1 cellular context compared by ENCODE assay signal in genomic region chr1:117613249-117613968, GRCh38.
TF ChIP-seq lines count a peak whose summit lies in the region.

No MANE protein-coding gene starts in this region.

TF ChIP-seq in K562, 482 proteins besides CTCF, POLR2A, EP300 and RAD21 (continued from another document and continues in another):
- TF ChIP-seq THAP12 (CRISPR knock-in tag; IDR thresholded peaks at IDR 0.05): no peak
- no peak for TF ChIP-seq HDAC8 (tag; IDR thresholded peaks at IDR 0.05)
- TF ChIP-seq GATAD2B (IDR thresholded peaks at IDR 0.05; ENCODE audit: borderline replicate concordance): 0 out of 2 replicates have a peak, but pooled peaks have one; percentile 18
- peak; percentile 95 for TF ChIP-seq MTA2 (IDR thresholded peaks at IDR 0.05; ENCODE audit: low read depth)
- TF ChIP-seq CGGBP1 (CRISPR knock-in tag; IDR thresholded peaks at IDR 0.05): no peak
- TF ChIP-seq CHD7 (IDR thresholded peaks at IDR 0.05; ENCODE audit: low read depth, low read length): no peak
- no peak for TF ChIP-seq HDAC6 (IDR thresholded peaks at IDR 0.05; ENCODE audit: low read depth, low read length)
- no peak for TF ChIP-seq ARID3A (IDR thresholded peaks at IDR 0.05; ENCODE audit: borderline replicate concordance, low read depth, low read length)
- TF ChIP-seq MCM2 (IDR thresholded peaks at IDR 0.05; ENCODE audit: low read depth): no peak
- TF ChIP-seq GATA2 (CRISPR knock-in tag; IDR thresholded peaks at IDR 0.05): peak; percentile 91
- TF ChIP-seq ZNF239 (CRISPR knock-in tag; IDR thresholded peaks at IDR 0.05): peak; percentile 61
- no peak for TF ChIP-seq CSDE1 (IDR thresholded peaks at IDR 0.05)
- no peak for TF ChIP-seq ILK (tag; IDR thresholded peaks at IDR 0.05; ENCODE audit: borderline replicate concordance, low read depth)
- TF ChIP-seq KHSRP (IDR thresholded peaks at IDR 0.05): peak; percentile 67
- TF ChIP-seq POLR2AphosphoS2 (IDR thresholded peaks at IDR 0.05; ENCODE audit: low read length): no peak
- TF ChIP-seq TEAD2 (tag; IDR thresholded peaks at IDR 0.05): no peak
- no peak for TF ChIP-seq VEZF1 (CRISPR knock-in tag; IDR thresholded peaks at IDR 0.05)
- TF ChIP-seq CBX2 (IDR thresholded peaks at IDR 0.05; ENCODE audit: insufficient read depth, low read length, poor library complexity, severe bottlenecking): no peak
- TF ChIP-seq ZNF217 (CRISPR knock-in tag; IDR thresholded peaks at IDR 0.05): no peak
- TF ChIP-seq KLF13 (tag; IDR thresholded peaks at IDR 0.05; ENCODE audit: borderline replicate concordance, low read depth): no peak
- TF ChIP-seq HDGF (IDR thresholded peaks at IDR 0.05): no peak
- TF ChIP-seq WHSC1 (IDR thresholded peaks at IDR 0.05; ENCODE audit: low read length): no peak
- TF ChIP-seq ZBTB34 (CRISPR knock-in tag; IDR thresholded peaks at IDR 0.05): no peak
- no peak for TF ChIP-seq ZFX (CRISPR knock-in tag; IDR thresholded peaks at IDR 0.05)
- no peak for TF ChIP-seq ZNF551 (CRISPR knock-in tag; IDR thresholded peaks at IDR 0.05)
- TF ChIP-seq HCFC1 (IDR thresholded peaks at IDR 0.05; ENCODE audit: low read depth, low read length): no peak; the same call in 1 of the 2 replicates
- peak; percentile 58; the same call in 1 of the 2 replicates for TF ChIP-seq ZBTB26 (CRISPR knock-in tag; IDR thresholded peaks at IDR 0.05)
- no peak for TF ChIP-seq CHD4 (IDR thresholded peaks at IDR 0.05; ENCODE audit: insufficient read depth, insufficient replicate concordance, low read depth, low read length, poor library complexity, severe bottlenecking)
- TF ChIP-seq FOXJ2 (tag; IDR thresholded peaks at IDR 0.05): no peak
- TF ChIP-seq SIN3B (IDR thresholded peaks at IDR 0.05; ENCODE audit: low read depth): no peak
- 0 out of 2 replicates have a peak, but pooled peaks have one; percentile 48 for TF ChIP-seq FOSL1 (tag; conservative IDR thresholded peaks at IDR 0.05)
- 0 out of 2 replicates have a peak, but pooled peaks have one; percentile 48 for TF ChIP-seq MYC (IDR thresholded peaks at IDR 0.05; ENCODE audit: low read depth, low read length)
- TF ChIP-seq MYC (CRISPR knock-in tag; IDR thresholded peaks at IDR 0.05; ENCODE audit: borderline replicate concordance, low read depth): no peak
- peak; percentile 80 for TF ChIP-seq HBP1 (CRISPR knock-in tag; IDR thresholded peaks at IDR 0.05)
- no peak for TF ChIP-seq FUS (optimal IDR thresholded peaks at IDR 0.05; ENCODE audit: low read depth, low read length)
- no peak for TF ChIP-seq TRIM25 (IDR thresholded peaks at IDR 0.05; ENCODE audit: borderline replicate concordance)
